ENCODE assay signal across 2 cellular contexts in the genomic region with DNA sequence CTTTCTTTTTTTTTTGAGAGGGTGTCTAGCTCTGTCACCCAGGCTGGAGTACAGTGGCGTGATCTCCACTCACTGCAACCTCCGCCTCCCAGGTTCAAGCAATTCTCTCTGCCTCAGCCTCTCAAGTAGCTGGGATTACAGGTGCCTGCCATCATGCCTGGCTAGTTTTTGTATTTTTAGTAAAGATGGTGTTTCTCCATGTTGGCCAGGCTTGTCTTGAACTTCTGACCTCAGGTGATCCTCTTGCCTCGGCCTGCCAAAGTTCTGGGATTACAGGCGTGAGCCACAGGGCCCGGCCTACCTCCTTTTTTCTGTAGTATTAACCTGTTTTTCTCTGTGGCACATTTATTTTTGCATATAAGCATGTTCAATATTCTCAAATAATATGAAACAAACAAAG.
DNase-seq lines count a peak whose midpoint lies in the region; TF ChIP-seq lines count a peak whose summit lies in the region.
"Not testable (repeated sequence)": the region's sequence is repeated elsewhere in the genome, so short reads cannot be mapped to it uniquely, and the experiment has no call there.

No MANE protein-coding gene starts in this region.

- H3K4me3 ChIP-seq in Loucy (ENCODE audit: low read length, poor library complexity, severe bottlenecking); thyroid gland (replicated peaks in 1 of 3): not testable (repeated sequence)

- not testable (repeated sequence) for TF ChIP-seq CTCF in Loucy (conservative IDR thresholded peaks at IDR 0.05; ENCODE audit: low read length); thyroid gland (IDR thresholded peaks at IDR 0.05)

- not testable (repeated sequence) for H3K4me1 ChIP-seq in Loucy (ENCODE audit: insufficient read depth, low read length, poor library complexity, severe bottlenecking)
- peaks cover 30 to 33% of the 10 kb centered on the region in 2 donors for H3K4me1 ChIP-seq in thyroid gland

- not testable (repeated sequence) for H4K20me1 ChIP-seq in Loucy (ENCODE audit: insufficient read depth, low read length, poor library complexity, severe bottlenecking)

- 33 to 56% methylated on average over 5 of the region's 5 CpGs for WGBS in thyroid gland, 2 donors

- not testable (repeated sequence) for H3K27me3 ChIP-seq in Loucy (ENCODE audit: insufficient read depth, low read length, poor library complexity, severe bottlenecking); thyroid gland

- not testable (repeated sequence) for H3K9me2 ChIP-seq in Loucy (replicated peaks; ENCODE audit: low read depth, low read length)

- not testable (repeated sequence) for H3F3A ChIP-seq in Loucy (ENCODE audit: low read depth)

- not testable (repeated sequence) for H3K4me2 ChIP-seq in Loucy (ENCODE audit: low read depth, low read length, poor library complexity, severe bottlenecking)

- not testable (repeated sequence) for H3K36me3 ChIP-seq in Loucy (ENCODE audit: insufficient read depth, low read length); thyroid gland

- not testable (repeated sequence) for H3K9ac ChIP-seq in Loucy (ENCODE audit: low read depth, low read length, poor library complexity, severe bottlenecking)

- 0 out of 2 replicates have a peak overlapping the region, but pooled peaks have one; percentile 49 for H2AFZ ChIP-seq in Loucy (ENCODE audit: low read length)

- peak overlapping the region; percentile 22 to 90 (median 73) for H3K27ac ChIP-seq in thyroid gland

- intact Hi-C loops in thyroid gland (cut with DNase I) = not testable (repeated sequence)

- TF ChIP-seq POLR2A in thyroid gland (IDR thresholded peaks at IDR 0.05) = not testable (repeated sequence)

- H3K9me3 ChIP-seq in Loucy (ENCODE audit: insufficient read depth, low read depth, low read length); thyroid gland: not testable (repeated sequence)

- H3K79me2 ChIP-seq in Loucy (ENCODE audit: insufficient read depth, low read length) = not testable (repeated sequence)

- peak; percentile 75 to 82 for DNase-seq in thyroid gland
